Comparison of ENCODE assay signal across 12 cellular contexts in the genomic region with DNA sequence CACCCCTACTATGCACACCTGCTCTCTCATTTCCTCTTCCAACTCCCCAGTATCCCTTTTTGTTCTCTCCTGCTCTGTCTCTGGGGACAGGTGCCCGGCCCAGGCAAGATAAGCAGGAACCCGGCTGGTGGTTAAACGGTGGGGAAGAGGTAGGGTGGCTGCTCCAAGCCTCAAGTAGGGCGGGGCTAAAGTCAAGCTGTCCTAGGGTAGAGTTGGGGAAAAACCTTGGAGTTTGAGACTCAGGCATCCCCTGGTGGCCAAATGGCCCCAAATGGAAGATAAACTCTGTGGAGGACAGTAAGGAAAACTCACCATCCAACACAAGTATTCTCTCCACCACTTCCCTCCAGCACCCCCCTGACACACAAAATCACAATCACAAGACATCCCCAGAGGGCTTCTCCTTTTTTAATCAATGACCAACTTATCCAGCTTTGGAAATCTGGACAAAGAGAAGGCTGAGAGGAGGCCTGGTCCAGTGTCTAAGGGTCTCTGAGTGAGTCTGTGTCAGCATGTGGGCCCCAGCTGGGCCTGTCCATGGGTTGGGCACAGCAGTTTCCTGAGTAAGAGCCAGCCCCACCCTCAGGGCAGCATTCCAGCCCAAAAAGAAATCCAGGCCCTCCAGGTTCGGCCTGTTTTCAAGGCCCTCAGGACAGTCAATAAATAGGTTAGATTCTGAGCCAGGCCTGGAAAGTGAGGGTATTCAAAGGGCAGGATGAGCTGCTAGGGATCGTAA. TPM values are rescaled to one million over a fixed set of nuclear protein-coding genes. Genes with fewer than 3 reads are reported as not detected.
DNase-seq lines count a peak whose midpoint lies in the region; ATAC-seq, FAIRE-seq and TF ChIP-seq lines count a peak whose summit lies in the region.
"Had no signal": no experiment of that assay in that cellular context is flagged by ENCODE, and none has a peak within 500 bp of the region (broad histone marks: within the 10 kb centered on the region; RNA-seq: fewer than 3 reads in every experiment).

No MANE protein-coding gene starts in this region.

- H3K4me3 ChIP-seq in epithelial cell of esophagus (ENCODE audit: low read length) = no peak overlapping the region
- no peak overlapping the region for H3K4me3 ChIP-seq in neural progenitor cell
- H3K4me3 ChIP-seq: dorsolateral prefrontal cortex had no signal

- no peak overlapping the region for H3K4me3 Mint-ChIP-seq in neural progenitor cell

- no peaks in the 10 kb centered on the region for H4K20me1 ChIP-seq in neural progenitor cell (ENCODE audit: low read depth)

- peak; percentile 9 for TF ChIP-seq CTCF in epithelial cell of esophagus (IDR thresholded peaks at IDR 0.05; ENCODE audit: insufficient read depth, low read depth, low read length, missing control alignments)
- peak; percentile 18 for TF ChIP-seq CTCF in neural progenitor cell (IDR thresholded peaks at IDR 0.05)

- H3K9me3 Mint-ChIP-seq in neural progenitor cell = no peaks in the 10 kb centered on the region

- H3K36me3 Mint-ChIP-seq in neural progenitor cell = peaks cover 24% of the 10 kb centered on the region

- no peak overlapping the region for H3K9ac ChIP-seq in neural progenitor cell

- no peaks in the 10 kb centered on the region for H3K4me1 ChIP-seq in neural progenitor cell

- no peak for FAIRE-seq in frontal cortex (lab: Jason Lieb, UNC)

- peak overlapping the region; percentile 54 for H3K27ac Mint-ChIP-seq in neural progenitor cell

- no peaks in the 10 kb centered on the region for H3F3A ChIP-seq in neural progenitor cell (ENCODE audit: low read depth)

- no peaks in the 10 kb centered on the region for H3K27me3 ChIP-seq in neural progenitor cell
- H3K27me3 ChIP-seq: dorsolateral prefrontal cortex had no signal

- H3K4me1 Mint-ChIP-seq in neural progenitor cell = no peaks in the 10 kb centered on the region

- H3K9me3 ChIP-seq in neural progenitor cell (ENCODE audit: low read depth) = no peaks in the 10 kb centered on the region

- no peak overlapping the region for H3K27ac ChIP-seq in neural progenitor cell

- H3K4me2 ChIP-seq in neural progenitor cell = no peak overlapping the region

- no peak overlapping the region for H2AFZ ChIP-seq in neural progenitor cell (replicated peaks)

- H3K27me3 Mint-ChIP-seq in neural progenitor cell (ENCODE audit: insufficient read depth, low read depth) = peaks cover 9% of the 10 kb centered on the region

- no peak for ATAC-seq in HG02610 (IDR thresholded peaks at IDR 0.05; ENCODE audit: unreplicated experiment)

- DNase-seq in COR-L47 (lab: John Stamatoyannopoulos, UW) (peak; percentile 12), LoVo (ENCODE audit: low spot score) (peak; percentile 37), epithelial cell of esophagus (ENCODE audit: low read depth) (peak; percentile 54), neural progenitor cell (ENCODE audit: low spot score) (no peak), frontal cortex (ENCODE audit: low spot score in 2 of 2) (no peak), NCI-H1694 treated with DMSO at 0.1 percent for 48 hours (lab: John Stamatoyannopoulos, UW) (no peak)
- DNase-seq in central memory CD4-positive, alpha-beta T cell = no peak
- DNase-seq: dorsolateral prefrontal cortex; kidney glomerular epithelial cell; NCI-H187 treated with DMSO at 0.1 percent for 48 hours; stimulated activated CD4-positive, alpha-beta T cell treated with anti-CD3 and anti-CD28 coated beads, Interleukin-12 subunit alpha, Interleukin-12 subunit beta, amount 100 ng/mL, for 4 hours had no signal

- no peaks in the 10 kb centered on the region for H3K79me2 ChIP-seq in neural progenitor cell (ENCODE audit: low read depth)

- H3K36me3 ChIP-seq in neural progenitor cell = no peaks in the 10 kb centered on the region

RNA-seq across cellular contexts. Expression of a gene that starts 9.8 kb away (rescaled TPM):
- total RNA-seq in neural progenitor cell (ENCODE audit: low replicate concordance) (55.7 and 73.4 TPM in 2 replicates), frontal cortex (40.4 TPM)

RNA-seq across cellular contexts. Expression of a gene that starts 12.2 kb away (rescaled TPM):
- total RNA-seq in neural progenitor cell (ENCODE audit: low replicate concordance) = not detected in 2 replicates
- not detected for total RNA-seq in frontal cortex
- total RNA-seq: dorsolateral prefrontal cortex had no signal

RNA-seq across cellular contexts. Expression of a gene that starts 13.6 kb away (rescaled TPM):
- total RNA-seq in neural progenitor cell (ENCODE audit: low replicate concordance) (not detected in 2 replicates), frontal cortex (0.82 TPM)

RNA-seq across cellular contexts. Expression of a gene that starts 14.7 kb away (rescaled TPM):
- total RNA-seq in neural progenitor cell (ENCODE audit: low replicate concordance) (4.0 and 6.2 TPM in 2 replicates), frontal cortex (2.4 TPM)

RNA-seq across cellular contexts. Expression of a gene that starts 56.0 kb away (rescaled TPM):
- total RNA-seq in neural progenitor cell (ENCODE audit: low replicate concordance) (81.2 and 107 TPM in 2 replicates), frontal cortex (33.4 TPM)

Comparison
In these comparisons a context has a peak if more than half of its experiments do, and no peak if none do; other contexts are left out.
1. DNase-seq: peak in COR-L47 (single experiment), LoVo (single experiment) and epithelial cell of esophagus (single experiment); none in neural progenitor cell (single experiment), central memory CD4-positive, alpha-beta T cell (single experiment), frontal cortex (0 of 2) and NCI-H1694 treated with DMSO at 0.1 percent for 48 hours (single experiment).